ENCODE assay signal across 39 cellular contexts in genomic region chr12:110804406-110804805, GRCh38. TPM values are rescaled to one million over a fixed set of nuclear protein-coding genes. Genes with fewer than 3 reads are reported as not detected.
"Had no signal": no experiment of that assay in that cellular context is flagged by ENCODE, and none has a peak within 500 bp of the region (broad histone marks: within the 10 kb centered on the region; RNA-seq: fewer than 3 reads in every experiment).

No MANE protein-coding gene starts in this region.

- H3K36me3 ChIP-seq: MG63 had no signal

- H3K4me3 ChIP-seq: MG63 had no signal

- H3K9me3 ChIP-seq: MG63 had no signal

- DNase-seq: Karpas-422, Kasumi-1, MG63, MM.1S, MV-4-11, NCI-H1048, NCI-H1092, NCI-H1092 treated with DMSO at 0.1 percent for 48 hours, NCI-H1105, NCI-H1105 treated with DMSO at 0.1 percent for 48 hours, NCI-H1417, NCI-H1417 treated with DMSO at 0.1 percent for 48 hours, NCI-H1436, NCI-H1436 treated with DMSO at 0.1 percent for 48 hours, NCI-H146, NCI-H1694, NCI-H1694 treated with DMSO at 0.1 percent for 48 hours, NCI-H187, NCI-H187 treated with DMSO at 0.1 percent for 48 hours, NCI-H1930, NCI-H2029, NCI-H2029 treated with DMSO at 0.1 percent for 48 hours, NCI-H2081, NCI-H2081 treated with DMSO at 0.1 percent for 48 hours, NCI-H2107, NCI-H2171, NCI-H2171 treated with DMSO at 0.1 percent for 48 hours, NCI-H2227 treated with DMSO at 0.1 percent for 48 hours, NCI-H226, NCI-H345, NCI-H446, NCI-H446 treated with DMSO at 0.1 percent for 48 hours, NCI-H510A, NCI-H510A treated with DMSO at 0.1 percent for 48 hours, NCI-H524 had no signal

- H3K27me3 ChIP-seq: MG63 had no signal

RNA-seq across cellular contexts. Expression of gene CCDC63, which starts 42.4 kb away (rescaled TPM):
- total RNA-seq: LHCN-M2, M059J, MCF 10A, NCI-H460 had no signal
